Comparison of ENCODE assay signal across 1 cellular context in genomic region chr10:117167346-117168134, GRCh38.
TF ChIP-seq lines count a peak whose summit lies in the region.

No MANE protein-coding gene starts in this region.

TF ChIP-seq in HepG2, 621 proteins besides CTCF, POLR2A, EP300 and RAD21:
- TF ChIP-seq ZNF280D (CRISPR knock-in tag; IDR thresholded peaks at IDR 0.05) (no peak), ATF1 (CRISPR knock-in tag; IDR thresholded peaks at IDR 0.05) (no peak), THAP8 (CRISPR knock-in tag; IDR thresholded peaks at IDR 0.05; ENCODE audit: borderline replicate concordance) (no peak)
TF ChIP-seq in HepG2: peak in this region for 0.
